Comparison of ENCODE assay signal across 23 cellular contexts in genomic region chr13:30763786-30764440, GRCh38. TPM values are rescaled to one million over a fixed set of nuclear protein-coding genes. Genes with fewer than 3 reads are reported as not detected.
DNase-seq lines count a peak whose midpoint lies in the region; FAIRE-seq and TF ChIP-seq lines count a peak whose summit lies in the region.
"Had no signal": no experiment of that assay in that cellular context is flagged by ENCODE, and none has a peak within 500 bp of the region (broad histone marks: within the 10 kb centered on the region; RNA-seq: fewer than 3 reads in every experiment).

No MANE protein-coding gene starts in this region.

- H3K27me3 ChIP-seq in GM23248 (replicated peaks; ENCODE audit: insufficient read depth) = no peaks in the 10 kb centered on the region
- H3K27me3 ChIP-seq: MG63, sigmoid colon had no signal

- H3K9me2 ChIP-seq in GM23248 (ENCODE audit: insufficient read depth) (no peaks in the 10 kb centered on the region), OCI-LY7 (ENCODE audit: insufficient read depth, low read length) (no peaks in the 10 kb centered on the region)

- TF ChIP-seq POLR2A in GM12892 (IDR thresholded peaks at IDR 0.05; ENCODE audit: low read depth, low read length) = no peak

- H3K27ac ChIP-seq in GM23248 (no peak overlapping the region), OCI-LY7 (ENCODE audit: low read depth, low read length, poor library complexity, severe bottlenecking) (no peak overlapping the region)
- H3K27ac ChIP-seq: epithelial cell of prostate, left ventricle myocardium inferior, sigmoid colon had no signal

- POLR2A ChIA-PET in OCI-LY7 (lab: Charles Lee) = interaction anchor here (0.6 to 1.4 kb wide), 3 partner anchors 9 to 59 kb away, joined by 3 to 4 read pairs (median 3); no protein-coding TSS in a partner anchor

- H4K20me1 ChIP-seq in GM23248 (ENCODE audit: insufficient read depth) (no peaks in the 10 kb centered on the region), OCI-LY7 (ENCODE audit: insufficient read depth, low read length) (no peaks in the 10 kb centered on the region)

- no peak for TF ChIP-seq CTCF in OCI-LY7 (conservative IDR thresholded peaks at IDR 0.05; ENCODE audit: low read length)

- no peaks in the 10 kb centered on the region for H3K9me3 ChIP-seq in GM23248 (ENCODE audit: low read depth)
- H3K9me3 ChIP-seq in OCI-LY7 (ENCODE audit: low read length) = no peaks in the 10 kb centered on the region
- H3K9me3 ChIP-seq: left ventricle myocardium inferior, MG63, sigmoid colon had no signal

- H3K79me2 ChIP-seq in GM23248 (ENCODE audit: insufficient read depth) (no peaks in the 10 kb centered on the region), OCI-LY7 (ENCODE audit: insufficient read depth, low read depth, low read length) (no peaks in the 10 kb centered on the region)

- H3K4me1 ChIP-seq in GM23248 (ENCODE audit: insufficient read depth) (no peaks in the 10 kb centered on the region; the same call in 1 of the 2 replicates), OCI-LY7 (ENCODE audit: insufficient read depth, low read length, poor library complexity, severe bottlenecking) (peaks cover 22% of the 10 kb centered on the region)
- H3K4me1 ChIP-seq: left ventricle myocardium inferior, sigmoid colon had no signal

- BruUV-seq in OCI-LY7 (replicated peaks; lab: Mats Ljungman, UMichigan) = TSS peak; percentile 61

- H3F3A ChIP-seq in GM23248 (ENCODE audit: insufficient read depth) = no peaks in the 10 kb centered on the region

- no peak overlapping the region for H3K4me2 ChIP-seq in GM23248 (ENCODE audit: unreplicated experiment)
- no peak overlapping the region for H3K4me2 ChIP-seq in OCI-LY7 (ENCODE audit: low read length)

- H3K4me3 ChIP-seq in GM23248 = no peak overlapping the region
- H3K4me3 ChIP-seq in OCI-LY7 (ENCODE audit: low read depth, low read length, poor library complexity, severe bottlenecking) = no peak overlapping the region
- H3K4me3 ChIP-seq: left ventricle myocardium inferior, MG63, sigmoid colon had no signal

- intact Hi-C loops in OCI-LY7 (cut with micrococcal nuclease; ENCODE audit: unreplicated experiment) = no loop called here

- FAIRE-seq in GM12892 (lab: Jason Lieb, UNC) = no peak
- FAIRE-seq: D721Med, H1 had no signal

- 54 to 61% methylated on average over 8 of the region's 8 CpGs for WGBS in GM23248 (ENCODE audit: low coverage in 1 of 2, low lambda C conversion rate in 2 of 2, missing lambda C conversion rate in 2 of 2), 2 experiments

- DNase-seq in GM23248 = peak; percentile 36
- DNase-seq in OCI-LY7 (ENCODE audit: low spot score) = no peak
- peak; percentile 25 for DNase-seq in dermis blood vessel endothelial cell
- DNase-seq in iris pigment epithelial cell (ENCODE audit: low read depth) = peak; percentile 34
- DNase-seq in stimulated activated CD4-positive, alpha-beta T cell treated with anti-CD3 and anti-CD28 coated beads, Interleukin-1b, Interleukin-23, amount 100 ng/mL, for 48 hours = no peak
- DNase-seq in AG08396 (ENCODE audit: low spot score) = no peak
- no peak for DNase-seq in GM12892 (ENCODE audit: insufficient read length)
- DNase-seq: activated CD4-positive, alpha-beta T cell treated with anti-CD3 and anti-CD28 coated beads for 36 hours; activated CD8-positive, alpha-beta T cell treated with anti-CD3 and anti-CD28 coated beads, Interleukin-2, amount 10 ng/mL, durations not matched to agents 7 days and 5 days; activated T-cell treated with anti-CD3 and anti-CD28 coated beads for 4 hours; cerebellar nuclear complex; foreskin melanocyte; KBM-7; left ventricle myocardium inferior; MG63; NCI-H1436; OCI-M1; sigmoid colon; stimulated activated CD4-positive, alpha-beta T cell treated with anti-CD3 and anti-CD28 coated beads, Interleukin-4, amount 100 ng/mL, for 4 hours had no signal

- no peaks in the 10 kb centered on the region for H3K36me3 ChIP-seq in GM23248 (ENCODE audit: low read depth)
- H3K36me3 ChIP-seq in OCI-LY7 (ENCODE audit: insufficient read depth, low read length) = peaks cover 44% of the 10 kb centered on the region
- H3K36me3 ChIP-seq: left ventricle myocardium inferior, MG63, sigmoid colon had no signal

- H2AFZ ChIP-seq in GM23248 = peak overlapping the region; percentile 12; the same call in 1 of the 2 replicates
- no peak overlapping the region for H2AFZ ChIP-seq in OCI-LY7 (ENCODE audit: low read length)

- in situ Hi-C loops in GM23248 (cut with MboI) = no loop called here

- no peak overlapping the region for H3K9ac ChIP-seq in GM23248

- CTCF ChIA-PET in OCI-LY7 (lab: Charles Lee; ENCODE audit: unreplicated experiment) = no interaction called here

RNA-seq across cellular contexts. Expression of gene ALOX5AP, which starts 28.6 kb away (rescaled TPM):
- total RNA-seq in GM23248 (2014; rRNA removed; shearing (Covaris generic)) = not detected in 2 replicates
- polyA plus RNA-seq in GM23248 (2016; fragmentation: Nextera tagmentation; extraction: Ambion mirVana) = 0.49 and 0.58 TPM in 2 replicates
- 62.1 and 89.9 TPM in 2 replicates for total RNA-seq in OCI-LY7 (2014; rRNA removed; shearing (Covaris generic))
- 90.9 and 94.4 TPM in 2 replicates for total RNA-seq in OCI-LY7 (2022)
- total RNA-seq in dermis blood vessel endothelial cell = 0.14 and 0.34 TPM in 2 replicates
- polyA plus RNA-seq in GM12892 (2012; ENCODE audit: missing spikeins) = 22.0 TPM
- total RNA-seq: H1, progenitor cell of endocrine pancreas had no signal
- polyA plus RNA-seq: H1 had no signal

Comparison
In these comparisons a context has a peak if more than half of its experiments do, and no peak if none do; other contexts are left out.
1. DNase-seq: peak in GM23248 (single experiment), dermis blood vessel endothelial cell (single experiment) and iris pigment epithelial cell (single experiment); none in OCI-LY7 (single experiment), stimulated activated CD4-positive, alpha-beta T cell treated with anti-CD3 and anti-CD28 coated beads, Interleukin-1b, Interleukin-23, amount 100 ng/mL, for 48 hours (single experiment), AG08396 (single experiment) and GM12892 (single experiment).
2. RNA of gene ALOX5AP, which starts 28.6 kb away (total RNA-seq): 62.1 to 94.4 TPM in OCI-LY7; 0.14 to 0.34 TPM in dermis blood vessel endothelial cell and not detected in GM23248; every median in the first group is over 10 times any median in the second.